Comparison of ENCODE assay signal across 1 cellular context in the genomic region with DNA sequence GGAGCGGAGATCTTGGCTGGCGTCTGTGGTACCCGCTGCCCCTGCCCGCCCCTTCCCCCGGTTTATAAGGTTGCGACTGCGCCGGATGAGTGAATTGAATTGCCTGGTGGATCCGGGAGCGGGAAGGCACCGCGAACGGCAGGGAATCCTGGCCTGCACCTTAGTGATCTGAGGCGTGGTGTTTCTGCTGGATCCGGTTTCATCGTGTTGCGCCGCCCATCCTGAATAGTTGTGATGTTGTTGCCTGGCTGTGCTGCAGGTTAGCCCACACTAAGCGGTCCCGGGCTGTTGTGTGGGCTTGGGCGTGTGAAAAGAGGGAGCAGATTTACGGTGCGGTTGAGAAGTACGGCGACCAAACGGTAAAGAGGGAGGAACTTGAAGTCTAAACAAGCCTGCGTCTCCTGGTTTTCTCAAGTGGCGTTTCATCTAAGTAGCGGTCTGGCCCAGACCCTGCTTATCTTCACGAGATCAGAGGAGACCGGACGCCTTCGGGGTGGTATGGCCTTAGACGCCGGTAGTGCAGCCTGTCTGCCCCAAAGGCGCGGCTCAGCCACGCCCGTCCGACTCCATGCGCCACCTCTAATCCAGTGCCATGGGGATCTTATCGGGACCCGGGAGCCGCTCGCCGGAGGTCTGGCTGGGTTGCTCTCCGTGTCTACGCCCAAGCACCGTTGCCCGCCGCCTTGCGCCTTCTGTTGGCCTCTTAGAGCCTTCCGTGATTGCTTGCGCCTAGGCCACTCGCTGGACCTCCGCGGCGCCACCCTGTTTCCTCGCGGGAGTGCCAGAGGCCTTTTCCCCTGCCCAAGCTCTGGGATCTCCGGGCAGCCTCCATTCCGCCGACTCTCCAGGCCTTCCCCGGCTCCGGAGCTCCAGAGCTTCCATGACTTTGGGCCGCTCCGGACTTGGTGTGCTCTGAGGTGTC.
TF ChIP-seq lines count a peak whose summit lies in the region.

No MANE protein-coding gene starts in this region.

TF ChIP-seq in HepG2, 621 proteins besides CTCF, POLR2A, EP300 and RAD21 (continued from another document and continues in another):
- TF ChIP-seq, protein P1, sequence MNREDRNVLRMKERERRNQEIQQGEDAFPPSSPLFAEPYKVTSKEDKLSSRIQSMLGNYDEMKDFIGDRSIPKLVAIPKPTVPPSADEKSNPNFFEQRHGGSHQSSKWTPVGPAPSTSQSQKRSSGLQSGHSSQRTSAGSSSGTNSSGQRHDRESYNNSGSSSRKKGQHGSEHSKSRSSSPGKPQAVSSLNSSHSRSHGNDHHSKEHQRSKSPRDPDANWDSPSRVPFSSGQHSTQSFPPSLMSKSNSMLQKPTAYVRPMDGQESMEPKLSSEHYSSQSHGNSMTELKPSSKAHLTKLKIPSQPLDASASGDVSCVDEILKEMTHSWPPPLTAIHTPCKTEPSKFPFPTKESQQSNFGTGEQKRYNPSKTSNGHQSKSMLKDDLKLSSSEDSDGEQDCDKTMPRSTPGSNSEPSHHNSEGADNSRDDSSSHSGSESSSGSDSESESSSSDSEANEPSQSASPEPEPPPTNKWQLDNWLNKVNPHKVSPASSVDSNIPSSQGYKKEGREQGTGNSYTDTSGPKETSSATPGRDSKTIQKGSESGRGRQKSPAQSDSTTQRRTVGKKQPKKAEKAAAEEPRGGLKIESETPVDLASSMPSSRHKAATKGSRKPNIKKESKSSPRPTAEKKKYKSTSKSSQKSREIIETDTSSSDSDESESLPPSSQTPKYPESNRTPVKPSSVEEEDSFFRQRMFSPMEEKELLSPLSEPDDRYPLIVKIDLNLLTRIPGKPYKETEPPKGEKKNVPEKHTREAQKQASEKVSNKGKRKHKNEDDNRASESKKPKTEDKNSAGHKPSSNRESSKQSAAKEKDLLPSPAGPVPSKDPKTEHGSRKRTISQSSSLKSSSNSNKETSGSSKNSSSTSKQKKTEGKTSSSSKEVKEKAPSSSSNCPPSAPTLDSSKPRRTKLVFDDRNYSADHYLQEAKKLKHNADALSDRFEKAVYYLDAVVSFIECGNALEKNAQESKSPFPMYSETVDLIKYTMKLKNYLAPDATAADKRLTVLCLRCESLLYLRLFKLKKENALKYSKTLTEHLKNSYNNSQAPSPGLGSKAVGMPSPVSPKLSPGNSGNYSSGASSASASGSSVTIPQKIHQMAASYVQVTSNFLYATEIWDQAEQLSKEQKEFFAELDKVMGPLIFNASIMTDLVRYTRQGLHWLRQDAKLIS (CRISPR knock-in tag; IDR thresholded peaks at IDR 0.05), result no peak
- peak; percentile 49; the same call in 1 of the 2 replicates for TF ChIP-seq HOXA3 (CRISPR knock-in tag; IDR thresholded peaks at IDR 0.05)
- TF ChIP-seq NCOA5 (CRISPR knock-in tag; IDR thresholded peaks at IDR 0.05), result no peak
- TF ChIP-seq ZSCAN5A (CRISPR knock-in tag; IDR thresholded peaks at IDR 0.05; ENCODE audit: borderline replicate concordance), result no peak
- peak; percentile 40; the same call in 1 of the 2 replicates for TF ChIP-seq ERF (CRISPR knock-in tag; IDR thresholded peaks at IDR 0.05)
- TF ChIP-seq MXI1 (IDR thresholded peaks at IDR 0.05; ENCODE audit: borderline replicate concordance, low read depth, low read length), result 0 out of 3 replicates have a peak, but pooled peaks have one; percentile 15
- TF ChIP-seq ZNF292 (CRISPR knock-in tag; IDR thresholded peaks at IDR 0.05; ENCODE audit: borderline replicate concordance, low read depth), result peak; percentile 65
- TF ChIP-seq ZNF333 (CRISPR knock-in tag; IDR thresholded peaks at IDR 0.05; ENCODE audit: borderline replicate concordance), result no peak
- no peak for TF ChIP-seq ATF6 (CRISPR knock-in tag; conservative IDR thresholded peaks at IDR 0.05)
- no peak for TF ChIP-seq ZNF775 (CRISPR knock-in tag; IDR thresholded peaks at IDR 0.05; ENCODE audit: borderline replicate concordance)
- no peak for TF ChIP-seq STAT5B (CRISPR knock-in tag; IDR thresholded peaks at IDR 0.05)
- TF ChIP-seq KDM2A (CRISPR knock-in tag; IDR thresholded peaks at IDR 0.05; ENCODE audit: borderline replicate concordance, low read depth), result peak; percentile 53
- TF ChIP-seq FOXP1 (IDR thresholded peaks at IDR 0.05), result no peak
- TF ChIP-seq FOXP1 (CRISPR knock-in tag; IDR thresholded peaks at IDR 0.05), result peak; percentile 56; the same call in 1 of the 2 replicates
- TF ChIP-seq ZNF382 (CRISPR knock-in tag; IDR thresholded peaks at IDR 0.05; ENCODE audit: borderline replicate concordance), result no peak
- TF ChIP-seq, protein P2, sequence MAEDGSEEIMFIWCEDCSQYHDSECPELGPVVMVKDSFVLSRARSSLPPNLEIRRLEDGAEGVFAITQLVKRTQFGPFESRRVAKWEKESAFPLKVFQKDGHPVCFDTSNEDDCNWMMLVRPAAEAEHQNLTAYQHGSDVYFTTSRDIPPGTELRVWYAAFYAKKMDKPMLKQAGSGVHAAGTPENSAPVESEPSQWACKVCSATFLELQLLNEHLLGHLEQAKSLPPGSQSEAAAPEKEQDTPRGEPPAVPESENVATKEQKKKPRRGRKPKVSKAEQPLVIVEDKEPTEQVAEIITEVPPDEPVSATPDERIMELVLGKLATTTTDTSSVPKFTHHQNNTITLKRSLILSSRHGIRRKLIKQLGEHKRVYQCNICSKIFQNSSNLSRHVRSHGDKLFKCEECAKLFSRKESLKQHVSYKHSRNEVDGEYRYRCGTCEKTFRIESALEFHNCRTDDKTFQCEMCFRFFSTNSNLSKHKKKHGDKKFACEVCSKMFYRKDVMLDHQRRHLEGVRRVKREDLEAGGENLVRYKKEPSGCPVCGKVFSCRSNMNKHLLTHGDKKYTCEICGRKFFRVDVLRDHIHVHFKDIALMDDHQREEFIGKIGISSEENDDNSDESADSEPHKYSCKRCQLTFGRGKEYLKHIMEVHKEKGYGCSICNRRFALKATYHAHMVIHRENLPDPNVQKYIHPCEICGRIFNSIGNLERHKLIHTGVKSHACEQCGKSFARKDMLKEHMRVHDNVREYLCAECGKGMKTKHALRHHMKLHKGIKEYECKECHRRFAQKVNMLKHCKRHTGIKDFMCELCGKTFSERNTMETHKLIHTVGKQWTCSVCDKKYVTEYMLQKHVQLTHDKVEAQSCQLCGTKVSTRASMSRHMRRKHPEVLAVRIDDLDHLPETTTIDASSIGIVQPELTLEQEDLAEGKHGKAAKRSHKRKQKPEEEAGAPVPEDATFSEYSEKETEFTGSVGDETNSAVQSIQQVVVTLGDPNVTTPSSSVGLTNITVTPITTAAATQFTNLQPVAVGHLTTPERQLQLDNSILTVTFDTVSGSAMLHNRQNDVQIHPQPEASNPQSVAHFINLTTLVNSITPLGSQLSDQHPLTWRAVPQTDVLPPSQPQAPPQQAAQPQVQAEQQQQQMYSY (CRISPR knock-in tag; IDR thresholded peaks at IDR 0.05), result peak; percentile 79
- TF ChIP-seq ZNF280D (CRISPR knock-in tag; IDR thresholded peaks at IDR 0.05), result peak; percentile 83
- no peak for TF ChIP-seq RFXANK (CRISPR knock-in tag; IDR thresholded peaks at IDR 0.05)
- no peak for TF ChIP-seq SMAD9 (CRISPR knock-in tag; IDR thresholded peaks at IDR 0.05)
- no peak; the same call in 1 of the 2 replicates for TF ChIP-seq ATF7-NPFF (CRISPR knock-in tag; IDR thresholded peaks at IDR 0.05; ENCODE audit: low read depth)
- TF ChIP-seq CHD4 (IDR thresholded peaks at IDR 0.05; ENCODE audit: borderline replicate concordance, low read length), result no peak
- TF ChIP-seq RARA (CRISPR knock-in tag; IDR thresholded peaks at IDR 0.05), result no peak
- TF ChIP-seq HNRNPL (IDR thresholded peaks at IDR 0.05; ENCODE audit: low read depth, low read length), result peak; percentile 70; the same call in 1 of the 2 replicates
- TF ChIP-seq CEBPB (IDR thresholded peaks at IDR 0.05; ENCODE audit: borderline replicate concordance, low read depth, low read length), result no peak
- TF ChIP-seq, protein P3, sequence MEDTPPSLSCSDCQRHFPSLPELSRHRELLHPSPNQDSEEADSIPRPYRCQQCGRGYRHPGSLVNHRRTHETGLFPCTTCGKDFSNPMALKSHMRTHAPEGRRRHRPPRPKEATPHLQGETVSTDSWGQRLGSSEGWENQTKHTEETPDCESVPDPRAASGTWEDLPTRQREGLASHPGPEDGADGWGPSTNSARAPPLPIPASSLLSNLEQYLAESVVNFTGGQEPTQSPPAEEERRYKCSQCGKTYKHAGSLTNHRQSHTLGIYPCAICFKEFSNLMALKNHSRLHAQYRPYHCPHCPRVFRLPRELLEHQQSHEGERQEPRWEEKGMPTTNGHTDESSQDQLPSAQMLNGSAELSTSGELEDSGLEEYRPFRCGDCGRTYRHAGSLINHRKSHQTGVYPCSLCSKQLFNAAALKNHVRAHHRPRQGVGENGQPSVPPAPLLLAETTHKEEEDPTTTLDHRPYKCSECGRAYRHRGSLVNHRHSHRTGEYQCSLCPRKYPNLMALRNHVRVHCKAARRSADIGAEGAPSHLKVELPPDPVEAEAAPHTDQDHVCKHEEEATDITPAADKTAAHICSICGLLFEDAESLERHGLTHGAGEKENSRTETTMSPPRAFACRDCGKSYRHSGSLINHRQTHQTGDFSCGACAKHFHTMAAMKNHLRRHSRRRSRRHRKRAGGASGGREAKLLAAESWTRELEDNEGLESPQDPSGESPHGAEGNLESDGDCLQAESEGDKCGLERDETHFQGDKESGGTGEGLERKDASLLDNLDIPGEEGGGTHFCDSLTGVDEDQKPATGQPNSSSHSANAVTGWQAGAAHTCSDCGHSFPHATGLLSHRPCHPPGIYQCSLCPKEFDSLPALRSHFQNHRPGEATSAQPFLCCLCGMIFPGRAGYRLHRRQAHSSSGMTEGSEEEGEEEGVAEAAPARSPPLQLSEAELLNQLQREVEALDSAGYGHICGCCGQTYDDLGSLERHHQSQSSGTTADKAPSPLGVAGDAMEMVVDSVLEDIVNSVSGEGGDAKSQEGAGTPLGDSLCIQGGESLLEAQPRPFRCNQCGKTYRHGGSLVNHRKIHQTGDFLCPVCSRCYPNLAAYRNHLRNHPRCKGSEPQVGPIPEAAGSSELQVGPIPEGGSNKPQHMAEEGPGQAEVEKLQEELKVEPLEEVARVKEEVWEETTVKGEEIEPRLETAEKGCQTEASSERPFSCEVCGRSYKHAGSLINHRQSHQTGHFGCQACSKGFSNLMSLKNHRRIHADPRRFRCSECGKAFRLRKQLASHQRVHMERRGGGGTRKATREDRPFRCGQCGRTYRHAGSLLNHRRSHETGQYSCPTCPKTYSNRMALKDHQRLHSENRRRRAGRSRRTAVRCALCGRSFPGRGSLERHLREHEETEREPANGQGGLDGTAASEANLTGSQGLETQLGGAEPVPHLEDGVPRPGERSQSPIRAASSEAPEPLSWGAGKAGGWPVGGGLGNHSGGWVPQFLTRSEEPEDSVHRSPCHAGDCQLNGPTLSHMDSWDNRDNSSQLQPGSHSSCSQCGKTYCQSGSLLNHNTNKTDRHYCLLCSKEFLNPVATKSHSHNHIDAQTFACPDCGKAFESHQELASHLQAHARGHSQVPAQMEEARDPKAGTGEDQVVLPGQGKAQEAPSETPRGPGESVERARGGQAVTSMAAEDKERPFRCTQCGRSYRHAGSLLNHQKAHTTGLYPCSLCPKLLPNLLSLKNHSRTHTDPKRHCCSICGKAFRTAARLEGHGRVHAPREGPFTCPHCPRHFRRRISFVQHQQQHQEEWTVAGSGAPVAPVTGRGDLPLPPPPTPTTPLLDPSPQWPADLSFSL (CRISPR knock-in tag; IDR thresholded peaks at IDR 0.05), result peak; percentile 93
- TF ChIP-seq TOPORS (CRISPR knock-in tag; IDR thresholded peaks at IDR 0.05), result no peak
- TF ChIP-seq, protein P4, sequence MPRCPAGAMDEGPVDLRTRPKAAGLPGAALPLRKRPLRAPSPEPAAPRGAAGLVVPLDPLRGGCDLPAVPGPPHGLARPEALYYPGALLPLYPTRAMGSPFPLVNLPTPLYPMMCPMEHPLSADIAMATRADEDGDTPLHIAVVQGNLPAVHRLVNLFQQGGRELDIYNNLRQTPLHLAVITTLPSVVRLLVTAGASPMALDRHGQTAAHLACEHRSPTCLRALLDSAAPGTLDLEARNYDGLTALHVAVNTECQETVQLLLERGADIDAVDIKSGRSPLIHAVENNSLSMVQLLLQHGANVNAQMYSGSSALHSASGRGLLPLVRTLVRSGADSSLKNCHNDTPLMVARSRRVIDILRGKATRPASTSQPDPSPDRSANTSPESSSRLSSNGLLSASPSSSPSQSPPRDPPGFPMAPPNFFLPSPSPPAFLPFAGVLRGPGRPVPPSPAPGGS (CRISPR knock-in tag; IDR thresholded peaks at IDR 0.05), result no peak
- no peak for TF ChIP-seq ZNF136 (CRISPR knock-in tag; IDR thresholded peaks at IDR 0.05; ENCODE audit: low read depth)
- no peak for TF ChIP-seq FLYWCH1 (CRISPR knock-in tag; IDR thresholded peaks at IDR 0.05)
- TF ChIP-seq NCOA1 (CRISPR knock-in tag; IDR thresholded peaks at IDR 0.05), result no peak
